ENCODE assay signal across 9 cellular contexts in the genomic region with DNA sequence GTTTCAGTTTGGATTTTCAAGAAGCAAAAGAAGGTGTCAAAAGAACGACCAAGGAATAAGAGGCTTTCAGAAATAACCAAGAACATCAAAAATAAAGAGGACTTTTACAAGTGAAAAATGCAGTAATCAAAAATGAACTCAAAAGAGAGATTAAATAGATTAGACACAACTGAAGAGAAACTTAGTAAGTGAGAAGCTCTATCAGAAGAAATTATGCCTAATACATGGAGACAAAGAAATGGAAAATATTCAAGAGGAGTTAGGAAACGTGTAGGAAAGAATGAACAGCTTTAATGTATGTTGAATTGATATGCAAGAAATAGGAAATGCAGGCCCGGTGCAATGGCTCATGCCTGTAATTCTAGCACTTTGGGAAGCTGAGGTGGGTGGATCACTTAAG.
"Had no signal": no experiment of that assay in that cellular context is flagged by ENCODE, and none has a peak within 500 bp of the region (broad histone marks: within the 10 kb centered on the region; RNA-seq: fewer than 3 reads in every experiment).

No MANE protein-coding gene starts in this region.

- H3K36me3 ChIP-seq: HAP-1 had no signal

- H2AFZ ChIP-seq: GM23338 had no signal

- H3K4me3 ChIP-seq: GM23338, HAP-1, K562 had no signal

- H3K4me2 ChIP-seq: GM23338 had no signal

- ATAC-seq: GM23338, HCT116, K562 had no signal

- DNase-seq: H7, HFFc6, IMR-90, KG1 had no signal

- H3K4me1 ChIP-seq: HAP-1 had no signal

- H3K27ac ChIP-seq: HL-60 had no signal
